ENCODE assay signal across 1 cellular context in the genomic region with DNA sequence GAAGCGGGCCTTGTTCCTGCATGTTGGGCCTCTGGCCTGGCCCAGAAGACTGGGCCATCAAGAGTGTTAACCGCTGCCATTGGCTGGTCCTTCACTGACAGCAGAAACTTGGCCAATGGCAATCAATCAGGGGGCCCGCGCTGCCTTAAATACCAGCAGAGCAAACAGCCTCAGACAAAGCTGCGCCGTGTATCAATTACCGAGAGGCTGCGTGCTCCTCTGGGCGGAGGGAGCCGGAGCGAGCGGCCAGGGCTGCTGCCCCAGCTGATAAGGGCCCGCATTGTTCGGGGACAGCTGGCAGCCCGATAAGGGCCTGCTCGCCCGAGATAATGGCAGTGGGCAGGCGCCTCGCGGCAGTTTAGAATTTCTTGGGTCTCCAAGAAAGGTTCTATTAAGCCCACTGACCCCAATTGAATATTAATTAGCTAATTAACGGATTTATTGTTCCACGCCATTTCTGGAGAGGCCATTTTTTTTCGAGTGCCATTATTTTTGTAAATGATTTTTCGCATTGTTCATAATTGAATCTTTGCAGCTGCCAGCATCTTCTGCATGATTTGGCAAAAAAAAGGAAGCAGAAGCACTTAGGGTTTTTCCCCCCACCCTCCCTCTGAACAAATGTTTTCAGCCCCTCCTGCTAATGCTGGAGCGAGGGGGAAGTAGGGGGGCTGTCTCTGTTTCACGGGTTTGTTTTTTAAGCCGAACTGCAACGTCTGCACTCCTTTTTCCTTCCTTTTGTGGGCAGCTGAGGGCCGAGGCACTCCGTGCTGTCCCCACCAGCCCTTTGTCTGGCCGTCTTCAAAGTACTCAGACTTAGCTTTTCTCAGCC.
A peak's percentile ranks its signal among the peaks of the same experiment; 100 is the strongest.
TF ChIP-seq lines count a peak whose summit lies in the region.

No MANE protein-coding gene starts in this region.

TF ChIP-seq in K562, 482 proteins besides CTCF, POLR2A, EP300 and RAD21 (continued from another document and continues in another):
- TF ChIP-seq, protein P1, sequence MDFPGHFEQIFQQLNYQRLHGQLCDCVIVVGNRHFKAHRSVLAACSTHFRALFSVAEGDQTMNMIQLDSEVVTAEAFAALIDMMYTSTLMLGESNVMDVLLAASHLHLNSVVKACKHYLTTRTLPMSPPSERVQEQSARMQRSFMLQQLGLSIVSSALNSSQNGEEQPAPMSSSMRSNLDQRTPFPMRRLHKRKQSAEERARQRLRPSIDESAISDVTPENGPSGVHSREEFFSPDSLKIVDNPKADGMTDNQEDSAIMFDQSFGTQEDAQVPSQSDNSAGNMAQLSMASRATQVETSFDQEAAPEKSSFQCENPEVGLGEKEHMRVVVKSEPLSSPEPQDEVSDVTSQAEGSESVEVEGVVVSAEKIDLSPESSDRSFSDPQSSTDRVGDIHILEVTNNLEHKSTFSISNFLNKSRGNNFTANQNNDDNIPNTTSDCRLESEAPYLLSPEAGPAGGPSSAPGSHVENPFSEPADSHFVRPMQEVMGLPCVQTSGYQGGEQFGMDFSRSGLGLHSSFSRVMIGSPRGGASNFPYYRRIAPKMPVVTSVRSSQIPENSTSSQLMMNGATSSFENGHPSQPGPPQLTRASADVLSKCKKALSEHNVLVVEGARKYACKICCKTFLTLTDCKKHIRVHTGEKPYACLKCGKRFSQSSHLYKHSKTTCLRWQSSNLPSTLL (IDR thresholded peaks at IDR 0.05): no peak
- TF ChIP-seq, protein P2, sequence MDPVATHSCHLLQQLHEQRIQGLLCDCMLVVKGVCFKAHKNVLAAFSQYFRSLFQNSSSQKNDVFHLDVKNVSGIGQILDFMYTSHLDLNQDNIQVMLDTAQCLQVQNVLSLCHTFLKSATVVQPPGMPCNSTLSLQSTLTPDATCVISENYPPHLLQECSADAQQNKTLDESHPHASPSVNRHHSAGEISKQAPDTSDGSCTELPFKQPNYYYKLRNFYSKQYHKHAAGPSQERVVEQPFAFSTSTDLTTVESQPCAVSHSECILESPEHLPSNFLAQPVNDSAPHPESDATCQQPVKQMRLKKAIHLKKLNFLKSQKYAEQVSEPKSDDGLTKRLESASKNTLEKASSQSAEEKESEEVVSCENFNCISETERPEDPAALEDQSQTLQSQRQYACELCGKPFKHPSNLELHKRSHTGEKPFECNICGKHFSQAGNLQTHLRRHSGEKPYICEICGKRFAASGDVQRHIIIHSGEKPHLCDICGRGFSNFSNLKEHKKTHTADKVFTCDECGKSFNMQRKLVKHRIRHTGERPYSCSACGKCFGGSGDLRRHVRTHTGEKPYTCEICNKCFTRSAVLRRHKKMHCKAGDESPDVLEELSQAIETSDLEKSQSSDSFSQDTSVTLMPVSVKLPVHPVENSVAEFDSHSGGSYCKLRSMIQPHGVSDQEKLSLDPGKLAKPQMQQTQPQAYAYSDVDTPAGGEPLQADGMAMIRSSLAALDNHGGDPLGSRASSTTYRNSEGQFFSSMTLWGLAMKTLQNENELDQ (CRISPR knock-in tag; IDR thresholded peaks at IDR 0.05; ENCODE audit: borderline replicate concordance): no peak
- TF ChIP-seq ZNF232 (CRISPR knock-in tag; IDR thresholded peaks at IDR 0.05) (no peak), SMARCE1 (IDR thresholded peaks at IDR 0.05) (peak; percentile 95), RB1 (IDR thresholded peaks at IDR 0.05; ENCODE audit: low read depth) (no peak), LARP7 (IDR thresholded peaks at IDR 0.05) (no peak), TBP (optimal IDR thresholded peaks at IDR 0.05; ENCODE audit: low read depth, low read length) (no peak), ZFX (CRISPR knock-in tag; IDR thresholded peaks at IDR 0.05) (no peak), EP400 (IDR thresholded peaks at IDR 0.05) (no peak; the same call in 1 of the 2 replicates), PML (IDR thresholded peaks at IDR 0.05; ENCODE audit: low read length) (peak; percentile 97), ZNF644 (tag; IDR thresholded peaks at IDR 0.05; ENCODE audit: low read depth) (peak; percentile 94), CHD4 (IDR thresholded peaks at IDR 0.05; ENCODE audit: insufficient read depth, insufficient replicate concordance, low read depth, low read length, poor library complexity, severe bottlenecking) (no peak), ZNF830 (CRISPR knock-in tag; IDR thresholded peaks at IDR 0.05) (no peak), TEAD4 (IDR thresholded peaks at IDR 0.05; ENCODE audit: low read length) (peak; percentile 99), TEAD4 (CRISPR knock-in tag; IDR thresholded peaks at IDR 0.05; ENCODE audit: borderline replicate concordance) (0 out of 2 replicates have a peak, but pooled peaks have one; percentile 36), E2F3 (CRISPR knock-in tag; IDR thresholded peaks at IDR 0.05) (0 out of 2 replicates have a peak, but pooled peaks have one; percentile 33), HDGF (IDR thresholded peaks at IDR 0.05) (no peak), TAF15 (IDR thresholded peaks at IDR 0.05; ENCODE audit: low read depth, low read length) (no peak), ZZZ3 (IDR thresholded peaks at IDR 0.05) (no peak), BRF1 (IDR thresholded peaks at IDR 0.05; ENCODE audit: borderline replicate concordance, extremely low read depth, insufficient read length) (no peak)
- TF ChIP-seq, protein P3, sequence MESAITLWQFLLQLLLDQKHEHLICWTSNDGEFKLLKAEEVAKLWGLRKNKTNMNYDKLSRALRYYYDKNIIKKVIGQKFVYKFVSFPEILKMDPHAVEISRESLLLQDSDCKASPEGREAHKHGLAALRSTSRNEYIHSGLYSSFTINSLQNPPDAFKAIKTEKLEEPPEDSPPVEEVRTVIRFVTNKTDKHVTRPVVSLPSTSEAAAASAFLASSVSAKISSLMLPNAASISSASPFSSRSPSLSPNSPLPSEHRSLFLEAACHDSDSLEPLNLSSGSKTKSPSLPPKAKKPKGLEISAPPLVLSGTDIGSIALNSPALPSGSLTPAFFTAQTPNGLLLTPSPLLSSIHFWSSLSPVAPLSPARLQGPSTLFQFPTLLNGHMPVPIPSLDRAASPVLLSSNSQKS (CRISPR knock-in tag; IDR thresholded peaks at IDR 0.05): no peak
- TF ChIP-seq, protein P4, sequence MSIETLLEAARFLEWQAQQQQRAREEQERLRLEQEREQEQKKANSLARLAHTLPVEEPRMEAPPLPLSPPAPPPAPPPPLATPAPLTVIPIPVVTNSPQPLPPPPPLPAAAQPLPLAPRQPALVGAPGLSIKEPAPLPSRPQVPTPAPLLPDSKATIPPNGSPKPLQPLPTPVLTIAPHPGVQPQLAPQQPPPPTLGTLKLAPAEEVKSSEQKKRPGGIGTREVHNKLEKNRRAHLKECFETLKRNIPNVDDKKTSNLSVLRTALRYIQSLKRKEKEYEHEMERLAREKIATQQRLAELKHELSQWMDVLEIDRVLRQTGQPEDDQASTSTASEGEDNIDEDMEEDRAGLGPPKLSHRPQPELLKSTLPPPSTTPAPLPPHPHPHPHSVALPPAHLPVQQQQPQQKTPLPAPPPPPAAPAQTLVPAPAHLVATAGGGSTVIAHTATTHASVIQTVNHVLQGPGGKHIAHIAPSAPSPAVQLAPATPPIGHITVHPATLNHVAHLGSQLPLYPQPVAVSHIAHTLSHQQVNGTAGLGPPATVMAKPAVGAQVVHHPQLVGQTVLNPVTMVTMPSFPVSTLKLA (conservative IDR thresholded peaks at IDR 0.05): peak in 1 of 2 experiments; percentile 61; a peak in 3 of 4 replicates
- TF ChIP-seq, protein P5, sequence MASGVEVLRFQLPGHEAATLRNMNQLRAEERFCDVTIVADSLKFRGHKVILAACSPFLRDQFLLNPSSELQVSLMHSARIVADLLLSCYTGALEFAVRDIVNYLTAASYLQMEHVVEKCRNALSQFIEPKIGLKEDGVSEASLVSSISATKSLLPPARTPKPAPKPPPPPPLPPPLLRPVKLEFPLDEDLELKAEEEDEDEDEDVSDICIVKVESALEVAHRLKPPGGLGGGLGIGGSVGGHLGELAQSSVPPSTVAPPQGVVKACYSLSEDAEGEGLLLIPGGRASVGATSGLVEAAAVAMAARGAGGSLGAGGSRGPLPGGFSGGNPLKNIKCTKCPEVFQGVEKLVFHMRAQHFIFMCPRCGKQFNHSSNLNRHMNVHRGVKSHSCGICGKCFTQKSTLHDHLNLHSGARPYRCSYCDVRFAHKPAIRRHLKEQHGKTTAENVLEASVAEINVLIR (CRISPR knock-in tag; IDR thresholded peaks at IDR 0.05): 0 out of 2 replicates have a peak, but pooled peaks have one; percentile 30
- TF ChIP-seq, protein P6, sequence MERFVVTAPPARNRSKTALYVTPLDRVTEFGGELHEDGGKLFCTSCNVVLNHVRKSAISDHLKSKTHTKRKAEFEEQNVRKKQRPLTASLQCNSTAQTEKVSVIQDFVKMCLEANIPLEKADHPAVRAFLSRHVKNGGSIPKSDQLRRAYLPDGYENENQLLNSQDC (CRISPR knock-in tag; IDR thresholded peaks at IDR 0.05): no peak
- TF ChIP-seq, protein P7, sequence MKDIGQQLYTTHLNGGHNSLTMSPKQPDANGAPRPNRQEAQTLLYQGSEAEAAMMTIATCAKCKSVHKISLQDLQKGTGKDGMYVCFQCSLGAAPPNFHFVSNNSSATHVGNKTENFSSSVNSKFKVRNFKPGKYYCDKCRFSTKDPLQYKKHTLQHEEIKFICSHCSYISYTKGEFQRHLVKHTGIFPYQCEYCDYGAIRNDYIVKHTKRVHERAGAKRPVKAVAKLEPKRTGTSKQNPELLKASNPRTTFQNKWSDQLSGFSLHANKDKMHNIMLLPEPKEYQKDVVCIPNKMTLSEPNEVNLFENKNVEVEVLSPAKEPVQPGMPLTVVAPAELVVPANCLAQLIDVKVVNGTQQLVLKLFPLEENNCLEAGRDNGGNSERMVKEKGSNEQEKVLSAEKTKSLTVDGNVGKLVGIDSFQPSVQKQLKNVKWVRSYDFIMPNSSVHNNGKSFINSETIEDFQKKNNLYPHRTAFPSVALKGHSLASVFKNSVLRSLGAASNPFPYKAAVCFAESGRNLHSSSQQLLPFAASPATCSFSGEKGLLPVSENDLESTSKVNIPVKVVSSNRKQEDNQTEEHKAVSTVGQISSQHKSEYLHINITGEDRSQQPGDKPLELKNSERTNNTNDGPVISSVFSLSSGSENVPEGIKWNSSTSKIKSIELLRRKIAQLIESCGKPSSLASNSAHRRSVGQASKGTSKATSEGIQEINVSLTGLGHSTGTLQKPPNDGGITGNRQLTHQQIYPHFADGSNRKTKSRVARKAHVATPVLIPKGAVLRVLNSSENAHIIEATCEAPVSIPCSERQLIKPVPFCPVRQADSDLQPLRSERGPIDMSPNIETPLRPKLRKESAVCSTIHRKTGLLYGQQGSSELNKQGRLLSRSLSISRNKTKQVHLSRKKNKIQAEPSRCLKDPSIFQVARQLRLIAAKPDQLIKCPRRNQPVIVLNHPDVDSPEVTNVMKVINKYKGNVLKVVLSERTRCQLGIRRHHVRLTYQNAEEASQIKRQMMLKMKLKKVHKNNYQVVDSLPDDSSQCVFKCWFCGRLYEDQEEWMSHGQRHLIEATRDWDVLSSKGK (CRISPR knock-in tag; IDR thresholded peaks at IDR 0.05): no peak
- TF ChIP-seq, protein P8, sequence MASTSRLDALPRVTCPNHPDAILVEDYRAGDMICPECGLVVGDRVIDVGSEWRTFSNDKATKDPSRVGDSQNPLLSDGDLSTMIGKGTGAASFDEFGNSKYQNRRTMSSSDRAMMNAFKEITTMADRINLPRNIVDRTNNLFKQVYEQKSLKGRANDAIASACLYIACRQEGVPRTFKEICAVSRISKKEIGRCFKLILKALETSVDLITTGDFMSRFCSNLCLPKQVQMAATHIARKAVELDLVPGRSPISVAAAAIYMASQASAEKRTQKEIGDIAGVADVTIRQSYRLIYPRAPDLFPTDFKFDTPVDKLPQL (IDR thresholded peaks at IDR 0.05; ENCODE audit: extremely low read depth, insufficient read length): no peak
- TF ChIP-seq, protein P9, sequence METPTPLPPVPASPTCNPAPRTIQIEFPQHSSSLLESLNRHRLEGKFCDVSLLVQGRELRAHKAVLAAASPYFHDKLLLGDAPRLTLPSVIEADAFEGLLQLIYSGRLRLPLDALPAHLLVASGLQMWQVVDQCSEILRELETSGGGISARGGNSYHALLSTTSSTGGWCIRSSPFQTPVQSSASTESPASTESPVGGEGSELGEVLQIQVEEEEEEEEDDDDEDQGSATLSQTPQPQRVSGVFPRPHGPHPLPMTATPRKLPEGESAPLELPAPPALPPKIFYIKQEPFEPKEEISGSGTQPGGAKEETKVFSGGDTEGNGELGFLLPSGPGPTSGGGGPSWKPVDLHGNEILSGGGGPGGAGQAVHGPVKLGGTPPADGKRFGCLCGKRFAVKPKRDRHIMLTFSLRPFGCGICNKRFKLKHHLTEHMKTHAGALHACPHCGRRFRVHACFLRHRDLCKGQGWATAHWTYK (CRISPR knock-in tag; IDR thresholded peaks at IDR 0.05): peak; percentile 90
- TF ChIP-seq, protein P10, sequence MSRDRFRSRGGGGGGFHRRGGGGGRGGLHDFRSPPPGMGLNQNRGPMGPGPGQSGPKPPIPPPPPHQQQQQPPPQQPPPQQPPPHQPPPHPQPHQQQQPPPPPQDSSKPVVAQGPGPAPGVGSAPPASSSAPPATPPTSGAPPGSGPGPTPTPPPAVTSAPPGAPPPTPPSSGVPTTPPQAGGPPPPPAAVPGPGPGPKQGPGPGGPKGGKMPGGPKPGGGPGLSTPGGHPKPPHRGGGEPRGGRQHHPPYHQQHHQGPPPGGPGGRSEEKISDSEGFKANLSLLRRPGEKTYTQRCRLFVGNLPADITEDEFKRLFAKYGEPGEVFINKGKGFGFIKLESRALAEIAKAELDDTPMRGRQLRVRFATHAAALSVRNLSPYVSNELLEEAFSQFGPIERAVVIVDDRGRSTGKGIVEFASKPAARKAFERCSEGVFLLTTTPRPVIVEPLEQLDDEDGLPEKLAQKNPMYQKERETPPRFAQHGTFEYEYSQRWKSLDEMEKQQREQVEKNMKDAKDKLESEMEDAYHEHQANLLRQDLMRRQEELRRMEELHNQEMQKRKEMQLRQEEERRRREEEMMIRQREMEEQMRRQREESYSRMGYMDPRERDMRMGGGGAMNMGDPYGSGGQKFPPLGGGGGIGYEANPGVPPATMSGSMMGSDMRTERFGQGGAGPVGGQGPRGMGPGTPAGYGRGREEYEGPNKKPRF (IDR thresholded peaks at IDR 0.05; ENCODE audit: low read depth, low read length): no peak
- TF ChIP-seq, protein P11, sequence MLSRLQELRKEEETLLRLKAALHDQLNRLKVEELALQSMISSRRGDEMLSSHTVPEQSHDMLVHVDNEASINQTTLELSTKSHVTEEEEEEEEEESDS (CRISPR knock-in tag; IDR thresholded peaks at IDR 0.05): no peak
